8 cellular contexts compared by ENCODE assay signal in the genomic region with DNA sequence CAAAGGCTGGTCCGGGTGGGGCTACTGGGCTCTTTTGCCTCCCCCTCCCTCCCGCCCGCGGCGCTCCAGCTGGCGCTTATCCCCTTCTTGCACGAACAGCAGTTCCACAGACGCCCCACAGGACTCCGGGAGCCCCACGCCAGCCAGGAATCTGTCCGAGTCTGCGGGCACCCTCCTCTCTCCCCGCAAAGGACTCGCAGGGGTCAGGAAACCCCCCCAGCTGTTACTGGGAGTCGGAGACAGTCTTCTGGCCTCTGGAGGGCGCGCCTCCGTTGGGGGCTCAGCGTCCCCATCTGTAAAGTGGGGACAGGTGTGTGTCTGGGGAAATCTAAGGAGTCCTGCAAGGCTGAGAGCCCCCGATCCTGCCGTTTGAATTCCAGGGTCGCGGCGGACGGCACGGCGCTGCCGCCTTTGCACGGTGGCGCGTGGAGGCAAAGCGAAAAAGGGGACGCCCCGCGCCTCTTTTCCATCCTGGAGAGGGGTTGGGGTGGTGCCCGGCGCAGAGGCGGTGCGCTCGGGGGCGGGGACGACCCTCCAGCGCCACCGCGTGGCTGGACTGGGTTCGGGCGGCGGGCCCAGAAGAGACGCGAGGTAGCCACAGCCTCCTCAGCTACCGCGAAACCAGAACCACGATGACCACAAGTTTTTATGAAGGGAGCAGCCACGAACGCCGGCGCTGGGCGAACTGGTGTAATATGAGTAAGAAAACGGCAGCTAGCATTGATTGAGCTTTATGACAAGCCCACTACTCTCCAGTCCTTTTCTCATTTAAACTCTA.
A peak's percentile ranks its signal among the peaks of the same experiment; 100 is the strongest.
DNase-seq lines count a peak whose midpoint lies in the region; ATAC-seq and TF ChIP-seq lines count a peak whose summit lies in the region.

No MANE protein-coding gene starts in this region.

- ATAC-seq in HG02943 (IDR thresholded peaks at IDR 0.05; ENCODE audit: low read depth, unreplicated experiment), result peak; percentile 79
- peak; percentile 96 to 98 for ATAC-seq in activated CD4-positive, CD25-positive, alpha-beta regulatory T cell treated with anti-CD3 and anti-CD28 coated beads, Interleukin-2, amount 50 U/mL, for 24 hours
- no peak for ATAC-seq in GM19328 (IDR thresholded peaks at IDR 0.05; ENCODE audit: unreplicated experiment)

- in situ Hi-C loops in GM13977 (cut with MboI; ENCODE audit: low pct_unique_long_range_greater_than_20kb, low sequenced_read_pairs, unreplicated experiment), result loop anchor here (5.0 kb wide), 1 partner anchor 64 kb away; no protein-coding TSS in a partner anchor

- H3K27me3 ChIP-seq in layer of hippocampus (ENCODE audit: control insufficient read depth, insufficient read depth, low read length), result no peaks in the 10 kb centered on the region

- H3K27ac ChIP-seq in layer of hippocampus (ENCODE audit: low read depth, low read length), result peak overlapping the region; percentile 22

- peak; percentile 93 for DNase-seq in GM13977 (ENCODE audit: low spot score)
- peak; percentile 57 for DNase-seq in NCI-H2196 treated with DMSO at 0.1 percent for 48 hours (lab: John Stamatoyannopoulos, UW; ENCODE audit: unreplicated experiment)
- DNase-seq in cerebellar cortex (ENCODE audit: low spot score), result peak; percentile 77
- peak; percentile 65 to 69 for DNase-seq in stimulated activated CD4-positive, alpha-beta T cell treated with anti-CD3 and anti-CD28 coated beads, Interleukin-1b, Interleukin-23, amount 100 ng/mL, for 1 hour (ENCODE audit: low read depth in 2 of 2)

- TF ChIP-seq CTCF in GM13977 (IDR thresholded peaks at IDR 0.05; ENCODE audit: extremely low read depth, insufficient read depth, missing control alignments), result peak; percentile 97
